10 cellular contexts compared by ENCODE assay signal in the genomic region with DNA sequence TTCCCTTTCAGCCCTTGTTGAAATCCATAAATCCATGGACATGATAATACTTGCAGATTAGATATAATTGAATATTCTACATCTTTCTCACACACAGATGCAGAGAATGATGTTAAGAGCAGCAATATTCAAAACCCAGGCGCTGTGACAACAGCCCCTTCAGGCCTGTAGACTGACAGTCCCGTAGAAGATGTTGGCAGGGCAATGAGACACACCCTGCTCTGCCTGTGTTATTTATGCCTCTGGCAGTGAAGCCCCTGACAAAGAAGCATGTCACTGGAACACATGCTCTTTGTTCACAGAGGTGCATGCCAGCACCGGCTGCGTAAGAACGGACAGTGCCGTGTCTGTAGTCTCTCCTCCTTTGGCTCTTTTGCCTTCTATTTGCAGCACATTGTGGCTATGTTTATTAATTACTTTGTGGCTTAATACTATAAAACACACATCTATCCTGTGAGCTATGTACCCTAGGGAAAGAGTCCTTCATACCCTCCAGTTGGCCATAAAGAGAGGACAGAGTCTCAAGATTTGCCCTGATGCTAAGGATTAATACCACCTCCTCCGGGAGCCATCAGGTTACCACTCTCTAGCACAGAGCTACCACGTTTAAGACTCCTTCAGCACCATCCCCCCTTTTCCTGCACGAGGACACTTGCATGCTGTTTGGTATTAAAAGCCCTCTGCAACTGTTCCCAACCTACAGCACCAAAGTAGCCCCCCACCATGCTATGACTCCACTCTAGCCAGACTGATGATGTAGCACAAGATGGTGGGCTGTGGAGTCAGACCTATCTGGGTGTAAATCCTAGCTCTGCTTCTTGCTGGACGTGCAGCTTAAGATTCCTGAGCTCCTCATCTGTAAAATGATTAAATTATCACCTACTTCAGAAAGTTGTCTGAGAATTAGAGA. TPM values are rescaled to one million over a fixed set of nuclear protein-coding genes. Genes with fewer than 3 reads are reported as not detected.
A peak's percentile ranks its signal among the peaks of the same experiment; 100 is the strongest.
DNase-seq lines count a peak whose midpoint lies in the region; ATAC-seq, FAIRE-seq and TF ChIP-seq lines count a peak whose summit lies in the region.
"Had no signal": no experiment of that assay in that cellular context is flagged by ENCODE, and none has a peak within 500 bp of the region (broad histone marks: within the 10 kb centered on the region; RNA-seq: fewer than 3 reads in every experiment).

No MANE protein-coding gene starts in this region.

- no peak overlapping the region for H4K5ac ChIP-seq in mesendoderm (ENCODE audit: low read length)

- POLR2A ChIA-PET in K562 (lab: Yijun Ruan, JAX), result interaction anchor here (0.6 to 6.2 kb wide), 16 partner anchors 8 to 285 kb away, joined by 3 to 84 read pairs (median 4); partner anchors contain the start of genes HEMGN and TRMO
- POLR2A ChIA-PET in WTC11 (lab: Charles Lee), result no interaction called here

- H3K4me3 ChIP-seq in K562, result no peak overlapping the region
- no peak overlapping the region for H3K4me3 ChIP-seq in mesendoderm (ENCODE audit: low read length)
- H3K4me3 ChIP-seq: SJSA1 had no signal

- H3K27me3 ChIP-seq in K562 (ENCODE audit: control insufficient read depth in 2 of 2, insufficient read depth in 2 of 2, low read length in 2 of 2) (no peaks in the 10 kb centered on the region), mesendoderm (ENCODE audit: insufficient read depth, low read length, poor library complexity) (peaks cover 26% of the 10 kb centered on the region)
- H3K27me3 ChIP-seq: SJSA1 had no signal

- H3K4me2 ChIP-seq in K562 (ENCODE audit: insufficient read depth, low read length), result peak overlapping the region; percentile 73
- H3K4me2 ChIP-seq in mesendoderm (ENCODE audit: low read length), result no peak overlapping the region

- H2BK5ac ChIP-seq in mesendoderm (ENCODE audit: low read length), result no peak overlapping the region

- TF ChIP-seq POLR2A in K562 (conservative IDR thresholded peaks at IDR 0.05), result no peak

- H4K8ac ChIP-seq in mesendoderm (ENCODE audit: low read depth, low read length), result no peak overlapping the region

- no peaks in the 10 kb centered on the region for H3K79me1 ChIP-seq in mesendoderm (ENCODE audit: low read length)

- TF ChIP-seq RAD21 in K562 (CRISPR knock-in tag; conservative IDR thresholded peaks at IDR 0.05 in 1 of 2, IDR thresholded peaks at IDR 0.05 in 1 of 2), result no peak

- in situ Hi-C loops in K562 (cut with MboI), result no loop called here

- H3K79me2 ChIP-seq in K562 (ENCODE audit: control insufficient read depth, insufficient read depth, low read length) (peaks cover 54% of the 10 kb centered on the region), mesendoderm (ENCODE audit: control insufficient read depth, insufficient read depth, low read length) (peaks cover 21% of the 10 kb centered on the region)

- no peak overlapping the region for H2BK120ac ChIP-seq in mesendoderm (ENCODE audit: low read depth, low read length)

- no peak overlapping the region for H3K23ac ChIP-seq in mesendoderm (ENCODE audit: low read length)

- H3K36me3 ChIP-seq in K562 (ENCODE audit: control insufficient read depth, insufficient read depth, low read length) (peaks cover 5% of the 10 kb centered on the region; the same call in 2 of the 3 replicates), mesendoderm (ENCODE audit: control insufficient read depth, insufficient read depth, low read length) (no peaks in the 10 kb centered on the region)

- FAIRE-seq in K562 (lab: Jason Lieb, UNC), result peak; percentile 37
- FAIRE-seq: D721Med had no signal

- peaks cover 12 to 14% of the 10 kb centered on the region in 2 donors for H3K4me1 Mint-ChIP-seq in natural killer cell treated with Interleukin-12 subunit alpha and Interleukin-12 subunit beta and Interleukin-15 and Interleukin-18, amount 100 ng/mL, for 72 hours (ENCODE audit: low read depth in 2 of 2)
- H3K4me1 Mint-ChIP-seq in natural killer cell (peaks cover 3 to 18% of the 10 kb centered on the region in 2 donors), WTC11 (peaks cover 10% of the 10 kb centered on the region)
- H3K4me1 Mint-ChIP-seq in activated T-helper 2 cell treated with anti-CD3 and anti-CD28 coated beads, Interferon-gamma antibody, Interleukin-2, Interleukin-4, amounts not matched to agents 10 μg/mL and 5 μg/mL and 100 μg/mL, durations not matched to agents 14 hours and 24 hours and 36 hours (ENCODE audit: low read depth), result peaks cover 14% of the 10 kb centered on the region

- DNase-seq in natural killer cell treated with Interleukin-12 subunit alpha and Interleukin-12 subunit beta and Interleukin-15 and Interleukin-18, amount 100 ng/mL, for 72 hours (ENCODE audit: low spot score), result no peak
- DNase-seq in natural killer cell (no peak), K562 (ENCODE audit: extremely low read depth in 1 of 4, low spot score in 3 of 4) (peak in 2 of 4 experiments; percentile 32 to 67), mesendoderm (peak; percentile 19), WTC11 (ENCODE audit: low spot score) (no peak), NCI-H2107 (lab: John Stamatoyannopoulos, UW) (no peak)
- no peak for DNase-seq in activated T-helper 2 cell treated with anti-CD3 and anti-CD28 coated beads, Interferon-gamma antibody, Interleukin-2, Interleukin-4, amounts not matched to agents 10 μg/mL and 5 μg/mL and 100 μg/mL, durations not matched to agents 14 hours and 24 hours and 36 hours (ENCODE audit: low spot score)

- no peak overlapping the region for H3K56ac ChIP-seq in mesendoderm (ENCODE audit: low read length)

- H2AFZ ChIP-seq in K562 (ENCODE audit: low read depth, low read length), result peak overlapping the region; percentile 80

- H3K4ac ChIP-seq in mesendoderm (ENCODE audit: low read depth, low read length), result no peak overlapping the region

- H3K36me3 Mint-ChIP-seq in natural killer cell treated with Interleukin-12 subunit alpha and Interleukin-12 subunit beta and Interleukin-15 and Interleukin-18, amount 100 ng/mL, for 72 hours, result peaks cover 3% of the 10 kb centered on the region
- no peaks in the 10 kb centered on the region for H3K36me3 Mint-ChIP-seq in natural killer cell
- H3K36me3 Mint-ChIP-seq in activated T-helper 2 cell treated with anti-CD3 and anti-CD28 coated beads, Interferon-gamma antibody, Interleukin-2, Interleukin-4, amounts not matched to agents 10 μg/mL and 5 μg/mL and 100 μg/mL, durations not matched to agents 14 hours and 24 hours and 36 hours (ENCODE audit: low read depth), result peaks cover 9% of the 10 kb centered on the region
- H3K36me3 Mint-ChIP-seq in WTC11, result no peaks in the 10 kb centered on the region

- BruUV-seq in K562 (replicated peaks; lab: Mats Ljungman, UMichigan), result no TSS peak

- H3K9me3 Mint-ChIP-seq in natural killer cell treated with Interleukin-12 subunit alpha and Interleukin-12 subunit beta and Interleukin-15 and Interleukin-18, amount 100 ng/mL, for 72 hours, result no peaks in the 10 kb centered on the region
- no peaks in the 10 kb centered on the region for H3K9me3 Mint-ChIP-seq in natural killer cell
- no peaks in the 10 kb centered on the region for H3K9me3 Mint-ChIP-seq in activated T-helper 2 cell treated with anti-CD3 and anti-CD28 coated beads, Interferon-gamma antibody, Interleukin-2, Interleukin-4, amounts not matched to agents 10 μg/mL and 5 μg/mL and 100 μg/mL, durations not matched to agents 14 hours and 24 hours and 36 hours
- H3K9me3 Mint-ChIP-seq in WTC11, result no peaks in the 10 kb centered on the region

- H4K20me1 ChIP-seq in K562 (replicated peaks; ENCODE audit: control insufficient read depth, insufficient read depth, low read length), result no peaks in the 10 kb centered on the region

- H3K9me3 ChIP-seq in K562 (replicated peaks; ENCODE audit: control insufficient read depth, insufficient read depth, low read depth, low read length), result no peaks in the 10 kb centered on the region

- peak overlapping the region; percentile 99 for H3K27ac ChIP-seq in K562 (ENCODE audit: extremely low read depth, low read depth, low read length)
- H3K27ac ChIP-seq in mesendoderm (ENCODE audit: low read depth, low read length), result no peak overlapping the region
- H3K27ac ChIP-seq: SJSA1 had no signal

- intact Hi-C loops in natural killer cell (cut with micrococcal nuclease), result loop anchor here (5.0 kb wide), 2 partner anchors 44 to 51 kb away; partner anchors contain the start of gene HEMGN
- intact Hi-C loops in K562 (cut with micrococcal nuclease), result loop anchor here (5.0 kb wide), 1 partner anchor 276 kb away; the partner anchor contains the start of gene TBC1D2
- intact Hi-C loops in activated T-helper 2 cell treated with anti-CD3 and anti-CD28 coated beads, Interferon-gamma antibody, Interleukin-2, Interleukin-4, amounts not matched to agents 10 μg/mL and 5 μg/mL and 100 μg/mL, durations not matched to agents 14 hours and 24 hours and 36 hours (cut with micrococcal nuclease), result loop anchor here (5.0 kb wide), 1 partner anchor 121 kb away; no protein-coding TSS in a partner anchor

- peaks cover 0 to 2% of the 10 kb centered on the region in 2 donors for H3K27me3 Mint-ChIP-seq in natural killer cell treated with Interleukin-12 subunit alpha and Interleukin-12 subunit beta and Interleukin-15 and Interleukin-18, amount 100 ng/mL, for 72 hours
- H3K27me3 Mint-ChIP-seq in natural killer cell (ENCODE audit: low read depth in 2 of 2), result no peaks in the 10 kb centered on the region
- H3K27me3 Mint-ChIP-seq in activated T-helper 2 cell treated with anti-CD3 and anti-CD28 coated beads, Interferon-gamma antibody, Interleukin-2, Interleukin-4, amounts not matched to agents 10 μg/mL and 5 μg/mL and 100 μg/mL, durations not matched to agents 14 hours and 24 hours and 36 hours (ENCODE audit: low read depth), result peaks cover 1% of the 10 kb centered on the region
- H3K27me3 Mint-ChIP-seq in WTC11 (ENCODE audit: low read depth), result peaks cover 76% of the 10 kb centered on the region

- no peak overlapping the region for H2AK5ac ChIP-seq in mesendoderm (ENCODE audit: low read length)

- H3K4me1 ChIP-seq in K562 (replicated peaks in 1 of 2; ENCODE audit: control insufficient read depth in 2 of 2, insufficient read depth in 2 of 2, low read length in 2 of 2) (peaks cover 37 to 38% of the 10 kb centered on the region in 2 experiments; a peak in 4 of 5 replicates), mesendoderm (ENCODE audit: control insufficient read depth, low read depth, low read length) (peaks cover 2% of the 10 kb centered on the region)

- CTCF ChIA-PET in K562 (lab: Yijun Ruan, JAX; ENCODE audit: low intra/inter-chr PET ratio), result interaction anchor here (1.4 kb wide), 1 partner anchor 57 kb away, joined by 6 read pairs; no protein-coding TSS in a partner anchor
- CTCF ChIA-PET in WTC11 (lab: Charles Lee), result no interaction called here

- H3K9ac ChIP-seq in K562 (ENCODE audit: insufficient read depth in 1 of 2, low read depth in 2 of 2, low read length in 2 of 2), result peak overlapping the region; percentile 65 to 99; a peak in 3 of 4 replicates
- no peak overlapping the region for H3K9ac ChIP-seq in mesendoderm (ENCODE audit: low read length)

- H3K27ac Mint-ChIP-seq in natural killer cell treated with Interleukin-12 subunit alpha and Interleukin-12 subunit beta and Interleukin-15 and Interleukin-18, amount 100 ng/mL, for 72 hours, result no peak overlapping the region
- peak overlapping the region in 1 of 2 donors; percentile 88 for H3K27ac Mint-ChIP-seq in natural killer cell
- no peak overlapping the region for H3K27ac Mint-ChIP-seq in activated T-helper 2 cell treated with anti-CD3 and anti-CD28 coated beads, Interferon-gamma antibody, Interleukin-2, Interleukin-4, amounts not matched to agents 10 μg/mL and 5 μg/mL and 100 μg/mL, durations not matched to agents 14 hours and 24 hours and 36 hours
- H3K27ac Mint-ChIP-seq in WTC11, result no peak overlapping the region

- H3K18ac ChIP-seq in mesendoderm (ENCODE audit: low read length), result no peak overlapping the region

- TF ChIP-seq EP300 in K562 (IDR thresholded peaks at IDR 0.05; ENCODE audit: low read length), result no peak

- no peaks in the 10 kb centered on the region for H3K9me1 ChIP-seq in K562 (ENCODE audit: control insufficient read depth, insufficient read depth, low read length)

- no peak overlapping the region for H2BK15ac ChIP-seq in mesendoderm (replicated peaks; ENCODE audit: low read depth)

- H3K4me3 Mint-ChIP-seq in natural killer cell treated with Interleukin-12 subunit alpha and Interleukin-12 subunit beta and Interleukin-15 and Interleukin-18, amount 100 ng/mL, for 72 hours, result peak overlapping the region; percentile 16
- H3K4me3 Mint-ChIP-seq in natural killer cell (no peak overlapping the region), WTC11 (no peak overlapping the region)
- H3K4me3 Mint-ChIP-seq in activated T-helper 2 cell treated with anti-CD3 and anti-CD28 coated beads, Interferon-gamma antibody, Interleukin-2, Interleukin-4, amounts not matched to agents 10 μg/mL and 5 μg/mL and 100 μg/mL, durations not matched to agents 14 hours and 24 hours and 36 hours (ENCODE audit: low read depth), result no peak overlapping the region

- no peak for TF ChIP-seq CTCF in natural killer cell (IDR thresholded peaks at IDR 0.05)
- TF ChIP-seq CTCF in K562 (IDR thresholded peaks at IDR 0.05 in 2 of 3, conservative IDR thresholded peaks at IDR 0.05 in 1 of 3; ENCODE audit: insufficient read depth in 2 of 3, low read depth in 1 of 3, low read length in 3 of 3), result no peak
- no peak for TF ChIP-seq CTCF in WTC11 (IDR thresholded peaks at IDR 0.05)

- WGBS in K562 (ENCODE audit: insufficient coverage, low coverage, missing lambda C conversion rate), result 18% methylated on average over 10 of the region's 10 CpGs
- no CpG with 5 or more reads among the region's 10 CpGs for WGBS in mesendoderm (ENCODE audit: extremely low coverage, insufficient coverage, low lambda C conversion rate)

- ATAC-seq in natural killer cell treated with Interleukin-12 subunit alpha and Interleukin-12 subunit beta and Interleukin-15 and Interleukin-18, amount 100 ng/mL, for 72 hours, result no peak
- ATAC-seq in natural killer cell (no peak), K562 (peak; percentile 5), WTC11 (no peak), GM19324 (IDR thresholded peaks at IDR 0.05; ENCODE audit: low FRiP score, unreplicated experiment) (no peak)

RNA-seq across cellular contexts. Expression of gene ANP32B, which starts 2.0 kb away (rescaled TPM):
- 100 to 1,000 TPM; 160 to 345 TPM for total RNA-seq in natural killer cell treated with Interleukin-12 subunit alpha and Interleukin-12 subunit beta and Interleukin-15 and Interleukin-18, amount 100 ng/mL, for 72 hours
- total RNA-seq in natural killer cell (100 to 1,000 TPM in 2 of 3 donors, 10 to 100 TPM in 1; 89.9 to 107 (median 100) TPM), K562 (2014; rRNA removed) (90.3 and 90.7 TPM in 2 replicates), K562 (2014; rRNA removed; fragmentation: Illumina TruSeq; extraction: Trizol) (80.3 and 96.1 TPM in 2 replicates), K562 (2015; rRNA removed; fragmentation: Illumina TruSeq; extraction: Trizol) (68.9 and 78.4 TPM in 2 replicates), K562 (2021) (384 and 454 TPM in 2 replicates), WTC11 (2021) (149 to 156 TPM (median 150 TPM) in 3 replicates)
- total RNA-seq in K562 (2011; cell fraction: chromatin; rRNA removed; ENCODE audit: low replicate concordance), result 103 and 181 TPM in 2 replicates
- total RNA-seq in K562 (2011; cell fraction: nucleolus; rRNA removed), result 53.9 and 79.2 TPM in 2 replicates
- total RNA-seq in K562 (2011; cell fraction: nucleoplasm; rRNA removed), result 96.2 and 106 TPM in 2 replicates
- polyA plus RNA-seq in K562 (2011; rRNA removed) (135 and 147 TPM in 2 replicates), K562 (2014; fragmentation: Illumina TruSeq; extraction: Trizol) (711 and 815 TPM in 2 replicates), K562 (2014; fragmentation: Nextera tagmentation; extraction: Ambion mirVana) (100 to 1,000 TPM in 1 of 2 experiments, 10 to 100 TPM in 1; 87.2 to 141 TPM), K562 (2014; rRNA removed) (331 and 380 TPM in 2 replicates)
- polyA plus RNA-seq in K562 (2011; cell fraction: cytosol; rRNA removed), result 19.4 and 46.5 TPM in 2 replicates
- 41.5 and 53.7 TPM in 2 replicates for polyA plus RNA-seq in K562 (2011; cell fraction: nucleus; rRNA removed)
- 595 and 725 TPM in 2 replicates for polyA plus RNA-seq in K562 (2012)
- polyA minus RNA-seq in K562 (2011; rRNA and poly(A)+ RNA removed), result 117 and 146 TPM in 2 replicates
- 105 and 106 TPM in 2 replicates for polyA minus RNA-seq in K562 (2011; cell fraction: cytosol; rRNA and poly(A)+ RNA removed)
- polyA minus RNA-seq in K562 (2011; cell fraction: nucleus; rRNA and poly(A)+ RNA removed), result 31.2 and 52.8 TPM in 2 replicates
- polyA plus RNA-seq in mesendoderm (2013, experiment 1 of 2), result 281 TPM
- 283 TPM for polyA plus RNA-seq in mesendoderm (2013, experiment 2 of 2)
- 307 and 323 TPM in 2 replicates for total RNA-seq in activated T-helper 2 cell treated with anti-CD3 and anti-CD28 coated beads, Interferon-gamma antibody, Interleukin-2, Interleukin-4, amounts not matched to agents 10 μg/mL and 5 μg/mL and 100 μg/mL, durations not matched to agents 14 hours and 24 hours and 36 hours

RNA-seq across cellular contexts. Expression of gene HEMGN, which starts 43.2 kb away (rescaled TPM):
- not detected for total RNA-seq in natural killer cell treated with Interleukin-12 subunit alpha and Interleukin-12 subunit beta and Interleukin-15 and Interleukin-18, amount 100 ng/mL, for 72 hours
- under 1 TPM; 0.47 to 0.75 (median 0.75) TPM for total RNA-seq in natural killer cell
- total RNA-seq in K562 (2011; cell fraction: chromatin; rRNA removed; ENCODE audit: low replicate concordance), result 11.3 and 87.8 TPM in 2 replicates
- total RNA-seq in K562 (2011; cell fraction: nucleolus; rRNA removed), result 10.7 and 21.2 TPM in 2 replicates
- total RNA-seq in K562 (2011; cell fraction: nucleoplasm; rRNA removed), result 28.6 and 33.8 TPM in 2 replicates
- total RNA-seq in K562 (2014; rRNA removed), result 107 and 116 TPM in 2 replicates
- 182 and 209 TPM in 2 replicates for total RNA-seq in K562 (2014; rRNA removed; fragmentation: Illumina TruSeq; extraction: Trizol)
- total RNA-seq in K562 (2015; rRNA removed; fragmentation: Illumina TruSeq; extraction: Trizol), result 54.3 and 56.3 TPM in 2 replicates
- 101 and 104 TPM in 2 replicates for total RNA-seq in K562 (2021)
- 104 and 197 TPM in 2 replicates for polyA plus RNA-seq in K562 (2011; rRNA removed)
- polyA plus RNA-seq in K562 (2011; cell fraction: cytosol; rRNA removed), result 25.0 and 35.1 TPM in 2 replicates
- polyA plus RNA-seq in K562 (2011; cell fraction: nucleus; rRNA removed), result 20.7 and 23.5 TPM in 2 replicates
- 22.3 and 42.9 TPM in 2 replicates for polyA plus RNA-seq in K562 (2012)
- polyA plus RNA-seq in K562 (2014; fragmentation: Illumina TruSeq; extraction: Trizol), result 183 and 258 TPM in 2 replicates
- polyA plus RNA-seq in K562 (2014; fragmentation: Nextera tagmentation; extraction: Ambion mirVana), result 100 to 1,000 TPM; 110 to 156 TPM
- polyA plus RNA-seq in K562 (2014; rRNA removed), result 124 and 137 TPM in 2 replicates
- 106 and 117 TPM in 2 replicates for polyA minus RNA-seq in K562 (2011; rRNA and poly(A)+ RNA removed)
- 22.3 and 41.9 TPM in 2 replicates for polyA minus RNA-seq in K562 (2011; cell fraction: cytosol; rRNA and poly(A)+ RNA removed)
- polyA minus RNA-seq in K562 (2011; cell fraction: nucleus; rRNA and poly(A)+ RNA removed), result 10.1 and 16.6 TPM in 2 replicates
- not detected for polyA plus RNA-seq in mesendoderm (2013, experiment 1 of 2)
- not detected for polyA plus RNA-seq in mesendoderm (2013, experiment 2 of 2)
- total RNA-seq in activated T-helper 2 cell treated with anti-CD3 and anti-CD28 coated beads, Interferon-gamma antibody, Interleukin-2, Interleukin-4, amounts not matched to agents 10 μg/mL and 5 μg/mL and 100 μg/mL, durations not matched to agents 14 hours and 24 hours and 36 hours, result 0.41 and 0.78 TPM in 2 replicates
- total RNA-seq in WTC11 (2021), result 0.11 to 0.14 TPM (median 0.11 TPM) in 3 replicates
- total RNA-seq: SJSA1 had no signal

RNA-seq across cellular contexts. Expression of gene TRMO, which starts 58.9 kb away (rescaled TPM):
- 10 to 100 TPM; 13.8 to 18.2 TPM for total RNA-seq in natural killer cell treated with Interleukin-12 subunit alpha and Interleukin-12 subunit beta and Interleukin-15 and Interleukin-18, amount 100 ng/mL, for 72 hours
- total RNA-seq in natural killer cell (10 to 100 TPM; 26.6 to 35.1 (median 31.2) TPM), K562 (2014; rRNA removed) (16.2 and 16.7 TPM in 2 replicates), K562 (2014; rRNA removed; fragmentation: Illumina TruSeq; extraction: Trizol) (16.2 and 18.4 TPM in 2 replicates), K562 (2015; rRNA removed; fragmentation: Illumina TruSeq; extraction: Trizol) (22.4 and 22.9 TPM in 2 replicates), K562 (2021) (12.2 and 12.5 TPM in 2 replicates), WTC11 (2021) (3.3 to 4.6 TPM (median 3.9 TPM) in 3 replicates)
- total RNA-seq in K562 (2011; cell fraction: chromatin; rRNA removed; ENCODE audit: low replicate concordance), result 9.3 and 20.1 TPM in 2 replicates
- total RNA-seq in K562 (2011; cell fraction: nucleolus; rRNA removed), result 6.6 and 6.7 TPM in 2 replicates
- 8.8 and 9.2 TPM in 2 replicates for total RNA-seq in K562 (2011; cell fraction: nucleoplasm; rRNA removed)
- polyA plus RNA-seq in K562 (2011; rRNA removed) (14.2 and 16.3 TPM in 2 replicates), K562 (2014; fragmentation: Illumina TruSeq; extraction: Trizol) (17.2 and 20.0 TPM in 2 replicates), K562 (2014; fragmentation: Nextera tagmentation; extraction: Ambion mirVana) (10 to 100 TPM in 1 of 2 experiments, 1 to 10 TPM in 1; 5.6 to 12.8 TPM), K562 (2014; rRNA removed) (17.2 and 18.4 TPM in 2 replicates)
- polyA plus RNA-seq in K562 (2011; cell fraction: cytosol; rRNA removed), result 8.2 and 12.4 TPM in 2 replicates
- polyA plus RNA-seq in K562 (2011; cell fraction: nucleus; rRNA removed), result 10.3 and 14.4 TPM in 2 replicates
- polyA plus RNA-seq in K562 (2012), result 8.9 and 10.4 TPM in 2 replicates
- polyA minus RNA-seq in K562 (2011; rRNA and poly(A)+ RNA removed), result 23.2 and 23.8 TPM in 2 replicates
- polyA minus RNA-seq in K562 (2011; cell fraction: cytosol; rRNA and poly(A)+ RNA removed), result 5.8 and 8.6 TPM in 2 replicates
- 5.1 and 8.1 TPM in 2 replicates for polyA minus RNA-seq in K562 (2011; cell fraction: nucleus; rRNA and poly(A)+ RNA removed)
- polyA plus RNA-seq in mesendoderm (2013, experiment 1 of 2), result 8.3 TPM
- 8.4 TPM for polyA plus RNA-seq in mesendoderm (2013, experiment 2 of 2)
- total RNA-seq in activated T-helper 2 cell treated with anti-CD3 and anti-CD28 coated beads, Interferon-gamma antibody, Interleukin-2, Interleukin-4, amounts not matched to agents 10 μg/mL and 5 μg/mL and 100 μg/mL, durations not matched to agents 14 hours and 24 hours and 36 hours, result 13.4 and 15.3 TPM in 2 replicates
